Comparison of ENCODE assay signal across 16 cellular contexts in the genomic region with DNA sequence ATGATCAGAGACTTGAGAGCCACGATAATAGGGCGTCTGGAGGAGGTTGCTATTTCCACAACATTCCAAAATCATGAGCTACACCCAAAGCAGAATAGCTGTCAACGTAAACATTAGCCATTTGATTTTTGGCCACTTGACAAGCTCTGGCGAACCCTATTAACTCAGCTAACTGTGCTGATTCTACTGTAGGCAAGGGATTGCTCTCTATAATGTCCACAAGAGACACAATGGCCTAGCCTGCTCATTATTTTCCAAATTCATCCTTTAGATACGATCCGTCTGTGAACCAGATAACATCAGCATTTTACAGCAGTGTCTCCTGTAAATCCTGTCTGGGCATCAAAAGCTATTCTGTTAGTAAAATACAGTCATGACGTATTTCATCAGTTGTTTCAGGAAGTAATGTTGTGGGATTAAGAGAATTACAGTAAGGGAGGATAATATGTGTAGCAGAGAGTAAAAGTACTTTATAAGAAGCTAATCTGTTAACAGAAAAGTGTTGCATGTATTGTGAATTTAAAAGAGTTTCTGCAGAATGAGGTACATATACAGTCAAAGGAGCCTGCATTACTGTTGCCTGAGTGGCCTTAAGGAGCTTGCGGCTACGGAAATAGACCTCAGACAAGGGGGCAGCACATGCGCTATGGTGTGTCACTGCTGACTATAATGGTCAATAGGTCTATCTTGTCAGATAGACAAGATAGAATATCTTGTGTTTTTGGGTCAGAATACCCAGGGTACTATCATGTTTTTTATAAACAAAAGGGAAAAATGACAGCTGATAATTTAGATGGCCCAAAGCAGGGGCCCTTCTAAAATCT. TPM values are rescaled to one million over a fixed set of nuclear protein-coding genes. Genes with fewer than 3 reads are reported as not detected.
DNase-seq lines count a peak whose midpoint lies in the region; ATAC-seq, FAIRE-seq and TF ChIP-seq lines count a peak whose summit lies in the region.
"Had no signal": no experiment of that assay in that cellular context is flagged by ENCODE, and none has a peak within 500 bp of the region (broad histone marks: within the 10 kb centered on the region; RNA-seq: fewer than 3 reads in every experiment).

No MANE protein-coding gene starts in this region.

- H3K79me2 ChIP-seq in K562 (ENCODE audit: control insufficient read depth, insufficient read depth, low read length) = no peaks in the 10 kb centered on the region

- in situ Hi-C loops in K562 (cut with MboI) = no loop called here

- DNase-seq in EH (ENCODE audit: low read depth) (peak; percentile 88), MG63 (peak; percentile 79), K562 (ENCODE audit: extremely low read depth in 1 of 4, low spot score in 3 of 4) (no peak), left lung (no peak), AML-193 (lab: John Stamatoyannopoulos, UW) (no peak), NCI-H226 (no peak), DMS 273 treated with DMSO at 0.1 percent for 48 hours (lab: John Stamatoyannopoulos, UW) (no peak)
- DNase-seq: activated CD4-positive, alpha-beta T cell treated with anti-CD3 and anti-CD28 coated beads, Interleukin-2, amount 50 U/mL, for 1 hour; activated naive CD4-positive, alpha-beta T cell treated with anti-CD3 and anti-CD28 coated beads, Interleukin-2, amount 10 ng/mL, durations not matched to agents 7 days and 5 days; H7; immature natural killer cell; NCI-H187 treated with DMSO at 0.1 percent for 48 hours had no signal

- no peak overlapping the region for H3K4me2 ChIP-seq in K562 (ENCODE audit: insufficient read depth, low read length)

- intact Hi-C loops in K562 (cut with micrococcal nuclease) (no loop called here), left lung (cut with DNase I) (no loop called here)

- no peak overlapping the region for H3K9ac ChIP-seq in K562 (ENCODE audit: insufficient read depth in 1 of 2, low read depth in 2 of 2, low read length in 2 of 2)

- H3K27ac ChIP-seq in K562 (ENCODE audit: extremely low read depth, low read depth, low read length) = no peak overlapping the region
- no peak overlapping the region for H3K27ac ChIP-seq in left lung
- H3K27ac ChIP-seq: HL-60, tibial nerve had no signal

- ATAC-seq in K562 (no peak), left lung (peak; percentile 48), HG03135 (IDR thresholded peaks at IDR 0.05; ENCODE audit: unreplicated experiment) (no peak)

- POLR2A ChIA-PET in K562 (lab: Yijun Ruan, JAX) = interaction anchor here (0.6 to 1.5 kb wide), 4 partner anchors 9 to 32 kb away, joined by 3 to 5 read pairs (median 4); no protein-coding TSS in a partner anchor

- TF ChIP-seq RAD21 in K562 (CRISPR knock-in tag; conservative IDR thresholded peaks at IDR 0.05 in 1 of 2, IDR thresholded peaks at IDR 0.05 in 1 of 2) = no peak

- H3K36me3 ChIP-seq in MG63 = no peaks in the 10 kb centered on the region
- H3K36me3 ChIP-seq in K562 (ENCODE audit: control insufficient read depth, insufficient read depth, low read length) = no peaks in the 10 kb centered on the region
- no peaks in the 10 kb centered on the region for H3K36me3 ChIP-seq in left lung
- H3K36me3 ChIP-seq: tibial nerve had no signal

- no peak for TF ChIP-seq CTCF in K562 (IDR thresholded peaks at IDR 0.05 in 2 of 3, conservative IDR thresholded peaks at IDR 0.05 in 1 of 3; ENCODE audit: insufficient read depth in 2 of 3, low read depth in 1 of 3, low read length in 3 of 3)
- TF ChIP-seq CTCF in left lung (IDR thresholded peaks at IDR 0.05) = no peak

- H3K27me3 ChIP-seq in MG63 (no peaks in the 10 kb centered on the region), K562 (ENCODE audit: control insufficient read depth in 2 of 2, insufficient read depth in 2 of 2, low read length in 2 of 2) (peaks cover 24 to 34% of the 10 kb centered on the region in 2 experiments), left lung (peaks cover 0 to 10% of the 10 kb centered on the region in 2 donors)
- H3K27me3 ChIP-seq: tibial nerve had no signal

- TF ChIP-seq POLR2A in K562 (conservative IDR thresholded peaks at IDR 0.05) = no peak

- H3K9me1 ChIP-seq in K562 (ENCODE audit: control insufficient read depth, insufficient read depth, low read length) = no peaks in the 10 kb centered on the region

- no TSS peak for BruUV-seq in K562 (replicated peaks; lab: Mats Ljungman, UMichigan)

- peak; percentile 23 for FAIRE-seq in K562 (lab: Jason Lieb, UNC)

- H4K20me1 ChIP-seq in K562 (replicated peaks; ENCODE audit: control insufficient read depth, insufficient read depth, low read length) = no peaks in the 10 kb centered on the region

- H3K9me3 ChIP-seq in MG63 = no peaks in the 10 kb centered on the region; the same call in 1 of the 2 replicates
- H3K9me3 ChIP-seq in K562 (replicated peaks; ENCODE audit: control insufficient read depth, insufficient read depth, low read depth, low read length) = no peaks in the 10 kb centered on the region
- no peaks in the 10 kb centered on the region for H3K9me3 ChIP-seq in left lung
- H3K9me3 ChIP-seq: tibial nerve had no signal

- CTCF ChIA-PET in K562 (lab: Yijun Ruan, JAX; ENCODE audit: low intra/inter-chr PET ratio) = no interaction called here

- H2AFZ ChIP-seq in K562 (ENCODE audit: low read depth, low read length) = no peak overlapping the region

- WGBS in K562 (ENCODE audit: insufficient coverage, low coverage, missing lambda C conversion rate) = 5% methylated on average over 10 of the region's 10 CpGs

- no peak overlapping the region for H3K4me3 ChIP-seq in MG63
- no peak overlapping the region for H3K4me3 ChIP-seq in K562
- no peak overlapping the region for H3K4me3 ChIP-seq in left lung
- H3K4me3 ChIP-seq: tibial nerve had no signal

- H3K4me1 ChIP-seq in K562 (replicated peaks in 1 of 2; ENCODE audit: control insufficient read depth in 2 of 2, insufficient read depth in 2 of 2, low read length in 2 of 2) (no peaks in the 10 kb centered on the region), left lung (no peaks in the 10 kb centered on the region)
- H3K4me1 ChIP-seq: tibial nerve had no signal

- no peak for TF ChIP-seq EP300 in K562 (IDR thresholded peaks at IDR 0.05; ENCODE audit: low read length)

TF ChIP-seq in K562, 482 proteins besides CTCF, POLR2A, EP300 and RAD21:
- TF ChIP-seq NRF1 (conservative IDR thresholded peaks at IDR 0.05 in 1 of 2, IDR thresholded peaks at IDR 0.05 in 1 of 2) (peak; percentile 52 to 59), CBX8 (IDR thresholded peaks at IDR 0.05; ENCODE audit: borderline replicate concordance, extremely low read depth, low read depth, low read length, poor library complexity, severe bottlenecking) (no peak)
TF ChIP-seq in K562: peak in this region for 1.

RNA-seq across cellular contexts. Expression of a gene that starts 44.9 kb away (rescaled TPM):
- 1.1 TPM in 1 of 2 replicates, not detected in the other for total RNA-seq in MG63 (2014; rRNA removed; shearing (Covaris generic); ENCODE audit: low replicate concordance)
- 1.2 and 2.6 TPM in 2 replicates for total RNA-seq in K562 (2011; cell fraction: chromatin; rRNA removed; ENCODE audit: low replicate concordance)
- total RNA-seq in K562 (2011; cell fraction: nucleolus; rRNA removed) = 2.2 and 2.4 TPM in 2 replicates
- total RNA-seq in K562 (2011; cell fraction: nucleoplasm; rRNA removed) = 0.81 and 1.8 TPM in 2 replicates
- total RNA-seq in K562 (2014; rRNA removed) (0.05 and 0.53 TPM in 2 replicates), K562 (2014; rRNA removed; fragmentation: Illumina TruSeq; extraction: Trizol) (0.07 TPM in 1 of 2 replicates, not detected in the other), K562 (2015; rRNA removed; fragmentation: Illumina TruSeq; extraction: Trizol) (not detected in 2 replicates), K562 (2021) (0.27 and 0.67 TPM in 2 replicates), left lung (100 to 1,000 TPM in 1 of 2 donors, 10 to 100 TPM in 1; 66.6 to 106 TPM)
- polyA plus RNA-seq in K562 (2011; rRNA removed) (0.35 and 1.2 TPM in 2 replicates), K562 (2014; fragmentation: Illumina TruSeq; extraction: Trizol) (0.14 TPM in 1 of 2 replicates, not detected in the other), K562 (2014; fragmentation: Nextera tagmentation; extraction: Ambion mirVana) (not detected), K562 (2014; rRNA removed) (0.04 and 0.16 TPM in 2 replicates)
- polyA plus RNA-seq in K562 (2011; cell fraction: cytosol; rRNA removed) = 0.78 and 3.1 TPM in 2 replicates
- 1.3 and 5.8 TPM in 2 replicates for polyA plus RNA-seq in K562 (2011; cell fraction: nucleus; rRNA removed)
- 0.22 and 0.26 TPM in 2 replicates for polyA plus RNA-seq in K562 (2012)
- polyA minus RNA-seq in K562 (2011; rRNA and poly(A)+ RNA removed) = 1.1 TPM in 1 of 2 replicates, not detected in the other
- polyA minus RNA-seq in K562 (2011; cell fraction: cytosol; rRNA and poly(A)+ RNA removed) = 1.1 and 2.3 TPM in 2 replicates
- 0.56 and 1.6 TPM in 2 replicates for polyA minus RNA-seq in K562 (2011; cell fraction: nucleus; rRNA and poly(A)+ RNA removed)
- total RNA-seq: SK-MEL-5 had no signal
- polyA plus RNA-seq: immature natural killer cell had no signal

Comparison
In these comparisons a context has a peak if more than half of its experiments do, and no peak if none do; other contexts are left out.
1. DNase-seq: peak in EH (single experiment) and MG63 (single experiment); none in K562 (0 of 4), left lung (0 of 2), AML-193 (0 of 2), NCI-H226 (single experiment) and DMS 273 treated with DMSO at 0.1 percent for 48 hours (single experiment).
2. RNA of a gene that starts 44.9 kb away (total RNA-seq): 66.6 to 106 TPM in left lung; 0.05 to 2.6 TPM in K562 and 1.1 TPM in MG63; every median in the first group is over 10 times any median in the second.